10 cellular contexts compared by ENCODE assay signal in genomic region chr20:38680492-38681118, GRCh38. TPM values are rescaled to one million over a fixed set of nuclear protein-coding genes. Genes with fewer than 3 reads are reported as not detected.
DNase-seq lines count a peak whose midpoint lies in the region; ATAC-seq, FAIRE-seq and TF ChIP-seq lines count a peak whose summit lies in the region.
"Had no signal": no experiment of that assay in that cellular context is flagged by ENCODE, and none has a peak within 500 bp of the region (broad histone marks: within the 10 kb centered on the region; RNA-seq: fewer than 3 reads in every experiment).

No MANE protein-coding gene starts in this region.

- TF ChIP-seq POLR2A in GM12891 (IDR thresholded peaks at IDR 0.05; ENCODE audit: low read depth, low read length), result no peak

- TF ChIP-seq CTCF in right atrium auricular region (IDR thresholded peaks at IDR 0.05) (no peak), fibroblast of the aortic adventitia (IDR thresholded peaks at IDR 0.05; ENCODE audit: insufficient read depth, low read length) (no peak), upper lobe of right lung (IDR thresholded peaks at IDR 0.05) (no peak)

- no peak for DNase-seq in left ventricle myocardium superior
- DNase-seq in right atrium auricular region (ENCODE audit: low spot score), result no peak
- peak; percentile 39 for DNase-seq in SK-MEL-5 (ENCODE audit: low read depth, low spot score)
- DNase-seq in fibroblast of the aortic adventitia (ENCODE audit: low read depth), result peak; percentile 39
- DNase-seq in upper lobe of right lung, result no peak
- DNase-seq in D341Med (ENCODE audit: low spot score), result no peak
- no peak for DNase-seq in GM12891 (ENCODE audit: insufficient read length, low spot score)
- no peak for DNase-seq in NCI-H2196 treated with DMSO at 0.1 percent for 48 hours (lab: John Stamatoyannopoulos, UW; ENCODE audit: unreplicated experiment)
- DNase-seq: WERI-Rb-1 had no signal

- H3K4me3 ChIP-seq in right atrium auricular region (no peak overlapping the region), fibroblast of the aortic adventitia (ENCODE audit: low read depth, low read length) (no peak overlapping the region), upper lobe of right lung (no peak overlapping the region)

- in situ Hi-C loops in SK-MEL-5 (cut with HindIII; ENCODE audit: low pct_unique_long_range_greater_than_20kb, low sequenced_read_pairs), result no loop called here

- ATAC-seq in left ventricle myocardium superior (peak; percentile 31), upper lobe of right lung (peak; percentile 67)

- H3K4me1 ChIP-seq in right atrium auricular region (no peaks in the 10 kb centered on the region), upper lobe of right lung (no peaks in the 10 kb centered on the region)

- H3K27me3 ChIP-seq in right atrium auricular region (no peaks in the 10 kb centered on the region), upper lobe of right lung (peaks cover 19% of the 10 kb centered on the region)

- H3K27ac ChIP-seq in right atrium auricular region (no peak overlapping the region), upper lobe of right lung (no peak overlapping the region)
- H3K27ac ChIP-seq: WERI-Rb-1 had no signal

- no peak for FAIRE-seq in GM12891 (lab: Jason Lieb, UNC)

- H3K36me3 ChIP-seq in right atrium auricular region (no peaks in the 10 kb centered on the region), upper lobe of right lung (no peaks in the 10 kb centered on the region)
- H3K36me3 ChIP-seq: WERI-Rb-1 had no signal

- intact Hi-C loops in left ventricle myocardium superior (cut with micrococcal nuclease) (no loop called here), upper lobe of right lung (cut with DNase I) (no loop called here)

- H3K9me3 ChIP-seq in right atrium auricular region, result no peaks in the 10 kb centered on the region
- no peaks in the 10 kb centered on the region for H3K9me3 ChIP-seq in upper lobe of right lung

TF ChIP-seq in GM12891, 5 proteins besides CTCF, POLR2A, EP300 and RAD21:
- TF ChIP-seq POLR2AphosphoS5 (IDR thresholded peaks at IDR 0.05; ENCODE audit: low read depth, low read length), result no peak
- no peak for TF ChIP-seq PAX5 (IDR thresholded peaks at IDR 0.05; ENCODE audit: insufficient read depth, low read length, severe bottlenecking)

RNA-seq across cellular contexts. Expression of gene SLC32A1, which starts 43.7 kb away (rescaled TPM):
- not detected for total RNA-seq in left ventricle myocardium superior
- not detected for total RNA-seq in right atrium auricular region
- not detected in 2 replicates for total RNA-seq in SK-MEL-5 (2014; rRNA removed; shearing (Covaris generic))
- 0.03 TPM in 1 of 2 replicates, not detected in the other for polyA plus RNA-seq in SK-MEL-5 (2015; cell fraction: cytosol; rRNA removed)
- polyA plus RNA-seq in SK-MEL-5 (2015; cell fraction: nucleus; rRNA removed), result not detected in 2 replicates
- total RNA-seq in fibroblast of the aortic adventitia (ENCODE audit: low replicate concordance), result not detected in 2 replicates
- not detected for total RNA-seq in upper lobe of right lung
- 0.74 TPM for polyA plus RNA-seq in GM12891 (2012; ENCODE audit: low read depth, missing spikeins)
- total RNA-seq: CD8-positive, alpha-beta memory T cell had no signal
- polyA plus RNA-seq: CD8-positive, alpha-beta memory T cell had no signal

Comparison
In these comparisons a context has a peak if more than half of its experiments do, and no peak if none do; other contexts are left out.
1. DNase-seq: peak in SK-MEL-5 (single experiment) and fibroblast of the aortic adventitia (single experiment); none in left ventricle myocardium superior (single experiment), right atrium auricular region (single experiment), upper lobe of right lung (single experiment), D341Med (single experiment), GM12891 (single experiment) and NCI-H2196 treated with DMSO at 0.1 percent for 48 hours (single experiment).